Comparison of ENCODE assay signal across 9 cellular contexts in genomic region chr2:12702661-12703121, GRCh38. TPM values are rescaled to one million over a fixed set of nuclear protein-coding genes. Genes with fewer than 3 reads are reported as not detected.
A peak's percentile ranks its signal among the peaks of the same experiment; 100 is the strongest.
DNase-seq lines count a peak whose midpoint lies in the region; ATAC-seq and TF ChIP-seq lines count a peak whose summit lies in the region.
"Had no signal": no experiment of that assay in that cellular context is flagged by ENCODE, and none has a peak within 500 bp of the region (broad histone marks: within the 10 kb centered on the region; RNA-seq: fewer than 3 reads in every experiment).

No MANE protein-coding gene starts in this region.

- intact Hi-C loops in adrenal gland (cut with DNase I): no loop called here

- H3K79me2 ChIP-seq in hepatocyte: no peaks in the 10 kb centered on the region

- no peak overlapping the region for H3K4me3 ChIP-seq in hepatocyte
- no peak overlapping the region for H3K4me3 ChIP-seq in adrenal gland

- H3K27me3 ChIP-seq in foreskin keratinocyte (no peaks in the 10 kb centered on the region), hepatocyte (no peaks in the 10 kb centered on the region), adrenal gland (no peaks in the 10 kb centered on the region)

- H3K4me2 ChIP-seq in hepatocyte: no peak overlapping the region

- H3K36me3 ChIP-seq in hepatocyte (replicated peaks; ENCODE audit: insufficient read depth, low read depth) (no peaks in the 10 kb centered on the region), adrenal gland (replicated peaks in 1 of 2) (no peaks in the 10 kb centered on the region)

- no peak overlapping the region for H3K4me3 Mint-ChIP-seq in glutamatergic neuron (ENCODE audit: unreplicated experiment)
- H3K4me3 Mint-ChIP-seq: B cell had no signal

- no peaks in the 10 kb centered on the region for H3K9me2 ChIP-seq in hepatocyte (replicated peaks; ENCODE audit: insufficient read depth)

- TF ChIP-seq POLR2A in adrenal gland (IDR thresholded peaks at IDR 0.05): no peak

- no peak overlapping the region for H2AFZ ChIP-seq in hepatocyte

- no peaks in the 10 kb centered on the region for H3K9me3 ChIP-seq in hepatocyte (ENCODE audit: low read depth)
- no peaks in the 10 kb centered on the region for H3K9me3 ChIP-seq in adrenal gland (replicated peaks in 1 of 3)

- peak; percentile 91 for ATAC-seq in foreskin keratinocyte

- DNase-seq in NCI-H82 (lab: John Stamatoyannopoulos, UW) (peak; percentile 36), NCI-H82 treated with DMSO at 0.1 percent for 48 hours (lab: John Stamatoyannopoulos, UW; ENCODE audit: unreplicated experiment) (no peak), SK-MEL-5 (ENCODE audit: low read depth, low spot score) (peak; percentile 86), foreskin keratinocyte (peak; percentile 92 to 93), smooth muscle cell of the brain vasculature (ENCODE audit: low read depth, low spot score) (peak; percentile 77), glutamatergic neuron (no peak), hepatocyte (ENCODE audit: low spot score) (no peak), adrenal gland (no peak)

- H3K27me3 Mint-ChIP-seq in glutamatergic neuron (ENCODE audit: unreplicated experiment): peaks cover 1% of the 10 kb centered on the region

- no peaks in the 10 kb centered on the region for H3K4me1 Mint-ChIP-seq in glutamatergic neuron (ENCODE audit: low read depth, unreplicated experiment)

- H3K27ac ChIP-seq in foreskin keratinocyte (peak overlapping the region; percentile 97), hepatocyte (no peak overlapping the region), adrenal gland (no peak overlapping the region)

- no peak overlapping the region for H3K27ac Mint-ChIP-seq in glutamatergic neuron (ENCODE audit: unreplicated experiment)
- H3K27ac Mint-ChIP-seq: B cell had no signal

- no peaks in the 10 kb centered on the region for H4K20me1 ChIP-seq in hepatocyte (ENCODE audit: insufficient read depth, poor library complexity, severe bottlenecking)

- H3K9me3 Mint-ChIP-seq in glutamatergic neuron (ENCODE audit: unreplicated experiment): no peaks in the 10 kb centered on the region

- no peaks in the 10 kb centered on the region for H3K36me3 Mint-ChIP-seq in glutamatergic neuron (ENCODE audit: unreplicated experiment)

- no peak for TF ChIP-seq CTCF in foreskin keratinocyte (conservative IDR thresholded peaks at IDR 0.05)
- TF ChIP-seq CTCF in glutamatergic neuron (IDR thresholded peaks at IDR 0.05; ENCODE audit: partially characterized antibody, unreplicated experiment): no peak
- TF ChIP-seq CTCF in hepatocyte (IDR thresholded peaks at IDR 0.05; ENCODE audit: poor library complexity): no peak
- no peak for TF ChIP-seq CTCF in adrenal gland (IDR thresholded peaks at IDR 0.05)

- in situ Hi-C loops in SK-MEL-5 (cut with HindIII; ENCODE audit: low pct_unique_long_range_greater_than_20kb, low sequenced_read_pairs): no loop called here

- 86% methylated on average over 3 of the region's 3 CpGs for WGBS in hepatocyte (ENCODE audit: low lambda C conversion rate, missing lambda C conversion rate)
- WGBS in adrenal gland, 4 donors: 71 to 76% (median 73%) methylated on average over 3 of the region's 3 CpGs

- H3K4me1 ChIP-seq in foreskin keratinocyte (peaks cover 22% of the 10 kb centered on the region), hepatocyte (ENCODE audit: insufficient read depth) (no peaks in the 10 kb centered on the region), adrenal gland (replicated peaks in 1 of 2) (peaks cover 0 to 7% of the 10 kb centered on the region in 2 donors)

RNA-seq across cellular contexts. Expression of gene TRIB2, which starts 14.0 kb away (rescaled TPM):
- total RNA-seq in SK-MEL-5 (2014; rRNA removed; shearing (Covaris generic)): 145 and 185 TPM in 2 replicates
- 222 and 270 TPM in 2 replicates for polyA plus RNA-seq in SK-MEL-5 (2015; cell fraction: cytosol; rRNA removed)
- polyA plus RNA-seq in SK-MEL-5 (2015; cell fraction: nucleus; rRNA removed): 563 and 583 TPM in 2 replicates
- total RNA-seq in foreskin keratinocyte (5.0 and 5.9 TPM in 2 replicates), glutamatergic neuron (ENCODE audit: unreplicated experiment) (131 TPM), hepatocyte (27.2 and 28.0 TPM in 2 replicates), adrenal gland (100 to 1,000 TPM in 5 of 8 donors, 10 to 100 TPM in 3; 35.5 to 263 (median 112) TPM)
- polyA plus RNA-seq in foreskin keratinocyte (2.9 and 3.7 TPM in 2 replicates), hepatocyte (18.5 and 19.2 TPM in 2 replicates), adrenal gland (100 to 1,000 TPM in 2 of 3 donors, 10 to 100 TPM in 1; 37.9 to 130 (median 117) TPM)

Comparison
In these comparisons a context has a peak if more than half of its experiments do, and no peak if none do; other contexts are left out.
1. DNase-seq: peak in NCI-H82 (single experiment), SK-MEL-5 (single experiment), foreskin keratinocyte (2 of 2) and smooth muscle cell of the brain vasculature (single experiment); none in NCI-H82 treated with DMSO at 0.1 percent for 48 hours (single experiment), glutamatergic neuron (single experiment), hepatocyte (single experiment) and adrenal gland (0 of 7).